In genomic region chr5:56350030-56350594, GRCh38 we compare ENCODE assay signal across 14 cellular contexts.
DNase-seq lines count a peak whose midpoint lies in the region; ATAC-seq and TF ChIP-seq lines count a peak whose summit lies in the region.
"Had no signal": no experiment of that assay in that cellular context is flagged by ENCODE, and none has a peak within 500 bp of the region (broad histone marks: within the 10 kb centered on the region; RNA-seq: fewer than 3 reads in every experiment).

No MANE protein-coding gene starts in this region.

- H3K27ac ChIP-seq in 22Rv1 (0 out of 2 replicates have a peak overlapping the region, but pooled peaks have one; percentile 22), brain microvascular endothelial cell (peak overlapping the region; percentile 57), mesodermal cell (ENCODE audit: low read depth, low read length, severe bottlenecking) (peak overlapping the region; percentile 85)

- no peaks in the 10 kb centered on the region for H3K9me3 Mint-ChIP-seq in HFFc6
- peaks cover 11% of the 10 kb centered on the region for H3K9me3 Mint-ChIP-seq in activated T-cell treated with anti-CD3 and anti-CD28 coated beads, Interleukin-2, amount 50 U/mL, for 4 hours

- H3K36me3 ChIP-seq in brain microvascular endothelial cell (replicated peaks) (no peaks in the 10 kb centered on the region), mesodermal cell (ENCODE audit: control insufficient read depth, insufficient read depth, low read length) (no peaks in the 10 kb centered on the region)
- H3K36me3 ChIP-seq: tibial nerve had no signal

- H3K27me3 ChIP-seq in brain microvascular endothelial cell (replicated peaks), result no peaks in the 10 kb centered on the region
- H3K27me3 ChIP-seq: tibial nerve had no signal

- ATAC-seq in GM18873 (IDR thresholded peaks at IDR 0.05; ENCODE audit: low FRiP score, unreplicated experiment), result no peak
- no peak for ATAC-seq in activated T-cell treated with anti-CD3 and anti-CD28 coated beads, Interleukin-2, amount 50 U/mL, for 4 hours
- ATAC-seq: naive thymus-derived CD8-positive, alpha-beta T cell had no signal

- peak overlapping the region; percentile 3; the same call in 1 of the 2 replicates for H3K4me3 Mint-ChIP-seq in HFFc6
- no peak overlapping the region for H3K4me3 Mint-ChIP-seq in activated T-cell treated with anti-CD3 and anti-CD28 coated beads, Interleukin-2, amount 50 U/mL, for 4 hours
- H3K4me3 Mint-ChIP-seq: naive thymus-derived CD8-positive, alpha-beta T cell had no signal

- no peaks in the 10 kb centered on the region; the same call in 1 of the 2 replicates for H3K36me3 Mint-ChIP-seq in HFFc6 (ENCODE audit: low read depth)
- H3K36me3 Mint-ChIP-seq in activated T-cell treated with anti-CD3 and anti-CD28 coated beads, Interleukin-2, amount 50 U/mL, for 4 hours (ENCODE audit: insufficient read depth), result peaks cover 3% of the 10 kb centered on the region

- H3K4me1 ChIP-seq in mesodermal cell (ENCODE audit: control insufficient read depth, insufficient read depth, low read length, poor library complexity, severe bottlenecking), result peaks cover 47% of the 10 kb centered on the region

- H3K9me3 ChIP-seq in mesodermal cell (ENCODE audit: control insufficient read depth, low read length), result peaks cover 8% of the 10 kb centered on the region
- H3K9me3 ChIP-seq: tibial nerve had no signal

- no peak for DNase-seq in HFFc6
- no peak for DNase-seq in brain microvascular endothelial cell
- DNase-seq in NCI-H2227 (lab: John Stamatoyannopoulos, UW; ENCODE audit: unreplicated experiment), result no peak
- DNase-seq in activated T-cell treated with anti-CD3 and anti-CD28 coated beads, Interleukin-2, amount 50 U/mL, for 4 hours, result no peak
- DNase-seq in stimulated activated CD4-positive, alpha-beta T cell treated with anti-CD3 and anti-CD28 coated beads, Interleukin-4, amount 100 ng/mL, for 4 hours, result no peak
- DNase-seq: activated CD4-positive, alpha-beta T cell treated with anti-CD3 and anti-CD28 coated beads, Interleukin-2, amount 50 U/mL, for 4 hours; DMS 273 treated with DMSO at 0.1 percent for 48 hours; naive thymus-derived CD8-positive, alpha-beta T cell; NCI-H2081 treated with DMSO at 0.1 percent for 48 hours; NCI-H774 had no signal

- no peak overlapping the region for H3K4me3 ChIP-seq in brain microvascular endothelial cell (ENCODE audit: low read depth, low read length)
- no peak overlapping the region for H3K4me3 ChIP-seq in mesodermal cell (ENCODE audit: extremely low read depth, insufficient read depth, low read length, poor library complexity, severe bottlenecking)
- H3K4me3 ChIP-seq: tibial nerve had no signal

- TF ChIP-seq CTCF in 22Rv1 (IDR thresholded peaks at IDR 0.05), result no peak
- TF ChIP-seq CTCF in HFFc6 (IDR thresholded peaks at IDR 0.05), result no peak
- no peak for TF ChIP-seq CTCF in brain microvascular endothelial cell (IDR thresholded peaks at IDR 0.05; ENCODE audit: low read depth, low read length, missing control alignments)

- H3K27ac Mint-ChIP-seq in HFFc6, result peak overlapping the region; percentile 48

- H3K4me1 Mint-ChIP-seq in HFFc6 (ENCODE audit: low read depth), result peaks cover 42% of the 10 kb centered on the region
- peaks cover 20% of the 10 kb centered on the region for H3K4me1 Mint-ChIP-seq in activated T-cell treated with anti-CD3 and anti-CD28 coated beads, Interleukin-2, amount 50 U/mL, for 4 hours (ENCODE audit: low read depth)

- H3K27me3 Mint-ChIP-seq in HFFc6 (ENCODE audit: insufficient read depth), result peaks cover 7% of the 10 kb centered on the region
- peaks cover 2% of the 10 kb centered on the region for H3K27me3 Mint-ChIP-seq in activated T-cell treated with anti-CD3 and anti-CD28 coated beads, Interleukin-2, amount 50 U/mL, for 4 hours (ENCODE audit: low read depth)
- H3K27me3 Mint-ChIP-seq: naive thymus-derived CD8-positive, alpha-beta T cell had no signal

- 68 to 72% methylated on average over 3 of the region's 3 CpGs for WGBS in mesodermal cell (ENCODE audit: insufficient coverage in 2 of 2), 2 experiments

- in situ Hi-C loops in brain microvascular endothelial cell (cut with HindIII; ENCODE audit: low pct_ligation_motif_present, low sequenced_read_pairs), result no loop called here

Comparison
In these comparisons a context has a peak if more than half of its experiments do, and no peak if none do; other contexts are left out.
1. H3K27ac ChIP-seq: peak in every context shown above with its lines; median percentile 85 in mesodermal cell; 57 in brain microvascular endothelial cell; 22 in 22Rv1.